Comparison of ENCODE assay signal across 7 cellular contexts in genomic region chr5:175120412-175120811, GRCh38.
"Had no signal": no experiment of that assay in that cellular context is flagged by ENCODE, and none has a peak within 500 bp of the region (broad histone marks: within the 10 kb centered on the region; RNA-seq: fewer than 3 reads in every experiment).

No MANE protein-coding gene starts in this region.

- H3K4me3 Mint-ChIP-seq: HFFc6, IgD-negative memory B cell had no signal

- H3K9me3 ChIP-seq: HAP-1 had no signal

- H3K4me1 Mint-ChIP-seq: IgD-negative memory B cell had no signal

- H3K27ac Mint-ChIP-seq: HFFc6, IgD-negative memory B cell had no signal

- H3K27ac ChIP-seq: HL-60 had no signal

- H3K27me3 Mint-ChIP-seq: IgD-negative memory B cell had no signal

- H3K36me3 ChIP-seq: HAP-1 had no signal

- DNase-seq: GOT3, H7, HFFc6 had no signal

- H3K4me3 ChIP-seq: HAP-1 had no signal

- H3K36me3 Mint-ChIP-seq: IgD-negative memory B cell had no signal

- H3K4me1 ChIP-seq: HAP-1 had no signal

- ATAC-seq: HepG2 had no signal
